ENCODE assay signal across 9 cellular contexts in the genomic region with DNA sequence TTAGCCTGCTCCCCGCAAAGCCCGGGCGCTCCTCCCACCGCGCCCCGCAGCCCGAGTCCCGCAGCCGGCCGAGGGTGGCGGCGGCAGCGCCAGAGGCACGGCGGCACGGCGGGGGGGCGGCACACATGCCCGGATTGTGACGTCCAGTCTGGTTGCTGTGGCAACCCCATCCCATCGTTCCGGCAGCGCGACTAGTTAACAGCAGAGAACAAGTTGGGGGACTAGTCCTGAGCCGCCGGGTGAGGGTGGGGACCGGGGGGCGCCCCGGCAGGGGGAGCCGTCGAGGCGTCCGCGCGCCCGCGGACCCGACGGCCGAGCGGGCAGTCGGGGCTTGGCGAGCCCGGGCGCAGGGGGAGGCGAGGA. TPM values are rescaled to one million over a fixed set of nuclear protein-coding genes. Genes with fewer than 3 reads are reported as not detected.
A peak's percentile ranks its signal among the peaks of the same experiment; 100 is the strongest.
DNase-seq lines count a peak whose midpoint lies in the region; ATAC-seq and FAIRE-seq lines count a peak whose summit lies in the region.
"Had no signal": no experiment of that assay in that cellular context is flagged by ENCODE, and none has a peak within 500 bp of the region (broad histone marks: within the 10 kb centered on the region; RNA-seq: fewer than 3 reads in every experiment).

Gene CHD5 (minus strand): TSS at position 107 of the 363 bp plus-strand sequence. CDS start 298 bp downstream, outside the sequence.

- no peak for ATAC-seq in stimulated activated naive B cell treated with anti-CD40 and anti-IgM and Interleukin-4, amounts not matched to agents 10 μg/mL and 1 μg/mL and 100 μg/mL, for 72 hours (replicated peaks)
- ATAC-seq in HG03442 (IDR thresholded peaks at IDR 0.05; ENCODE audit: unreplicated experiment) (no peak), HG03378 (IDR thresholded peaks at IDR 0.05; ENCODE audit: unreplicated experiment) (no peak), HG03439 (IDR thresholded peaks at IDR 0.05; ENCODE audit: unreplicated experiment) (no peak)

- peaks cover 22 to 32% of the 10 kb centered on the region in 2 donors for H3K4me1 Mint-ChIP-seq in stimulated activated naive B cell treated with anti-CD40 and anti-IgM and Interleukin-4, amounts not matched to agents 10 μg/mL and 1 μg/mL and 100 μg/mL, for 72 hours

- peak within 1 kb of the TSS; percentile 80 for H3K27ac Mint-ChIP-seq in stimulated activated naive B cell treated with anti-CD40 and anti-IgM and Interleukin-4, amounts not matched to agents 10 μg/mL and 1 μg/mL and 100 μg/mL, for 72 hours

- no peak for FAIRE-seq in frontal cortex (lab: Jason Lieb, UNC)
- FAIRE-seq: TTC549 had no signal

- H3K4me3 Mint-ChIP-seq in stimulated activated naive B cell treated with anti-CD40 and anti-IgM and Interleukin-4, amounts not matched to agents 10 μg/mL and 1 μg/mL and 100 μg/mL, for 72 hours = peak within 1 kb of the TSS; percentile 71 to 76

- no peaks in the 10 kb centered on the region for H3K9me3 Mint-ChIP-seq in stimulated activated naive B cell treated with anti-CD40 and anti-IgM and Interleukin-4, amounts not matched to agents 10 μg/mL and 1 μg/mL and 100 μg/mL, for 72 hours

- peak; percentile 49 to 66 for DNase-seq in NCI-H524 (lab: John Stamatoyannopoulos, UW)
- DNase-seq in NCI-H524 treated with DMSO at 0.1 percent for 48 hours (lab: John Stamatoyannopoulos, UW) = no peak
- peak; percentile 73 for DNase-seq in NCI-H2196 (lab: John Stamatoyannopoulos, UW; ENCODE audit: unreplicated experiment)
- peak; percentile 43 to 51 for DNase-seq in frontal cortex (ENCODE audit: low spot score in 2 of 2)
- no peak for DNase-seq in stimulated activated naive B cell treated with anti-CD40 and anti-IgM and Interleukin-4, amounts not matched to agents 10 μg/mL and 1 μg/mL and 100 μg/mL, for 72 hours

- peaks cover 35 to 43% of the 10 kb centered on the region in 2 donors for H3K27me3 Mint-ChIP-seq in stimulated activated naive B cell treated with anti-CD40 and anti-IgM and Interleukin-4, amounts not matched to agents 10 μg/mL and 1 μg/mL and 100 μg/mL, for 72 hours

- peaks cover 8 to 14% of the 10 kb centered on the region in 2 donors for H3K36me3 Mint-ChIP-seq in stimulated activated naive B cell treated with anti-CD40 and anti-IgM and Interleukin-4, amounts not matched to agents 10 μg/mL and 1 μg/mL and 100 μg/mL, for 72 hours

RNA-seq across cellular contexts. Expression of gene CHD5, which starts in this region (rescaled TPM):
- 31.4 TPM for total RNA-seq in frontal cortex

Comparison
In these comparisons a context has a peak if more than half of its experiments do, and no peak if none do; other contexts are left out.
1. DNase-seq: peak in NCI-H524 (2 of 2), NCI-H2196 (single experiment) and frontal cortex (2 of 2); none in NCI-H524 treated with DMSO at 0.1 percent for 48 hours (single experiment) and stimulated activated naive B cell treated with anti-CD40 and anti-IgM and Interleukin-4, amounts not matched to agents 10 μg/mL and 1 μg/mL and 100 μg/mL, for 72 hours (single experiment).